Comparison of ENCODE assay signal across 13 cellular contexts in the genomic region with DNA sequence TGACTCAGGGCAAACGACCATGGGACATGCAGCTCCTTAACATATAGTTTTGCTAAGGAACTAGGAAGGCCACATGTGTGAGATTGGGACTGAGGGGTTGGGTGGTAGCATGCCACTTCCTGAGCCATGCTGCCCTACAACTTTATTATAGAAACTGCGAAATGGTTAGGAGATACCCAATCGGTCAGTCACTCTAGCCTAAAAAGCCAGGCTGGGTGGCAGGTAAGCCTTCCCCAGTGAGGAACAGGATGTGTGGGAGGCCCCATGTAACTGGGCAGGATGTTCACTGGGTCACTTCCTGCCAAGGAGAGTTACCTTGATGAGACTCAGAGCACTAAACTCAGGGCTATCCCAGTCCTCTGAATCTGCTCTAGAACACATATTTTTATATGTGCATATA.
DNase-seq lines count a peak whose midpoint lies in the region; ATAC-seq and FAIRE-seq lines count a peak whose summit lies in the region.
"Had no signal": no experiment of that assay in that cellular context is flagged by ENCODE, and none has a peak within 500 bp of the region (broad histone marks: within the 10 kb centered on the region; RNA-seq: fewer than 3 reads in every experiment).

No MANE protein-coding gene starts in this region.

- H3K4me1 Mint-ChIP-seq in activated T-helper 17 cell treated with anti-CD3 and anti-CD28 coated beads, Interleukin-2, amount 50 U/mL, for 72 hours: peaks cover 62% of the 10 kb centered on the region

- WGBS in small intestine, 3 donors: 70 to 80% (median 80%) methylated on average over 3 of the region's 3 CpGs

- no peaks in the 10 kb centered on the region for H3K4me1 ChIP-seq in small intestine (ENCODE audit: control insufficient read depth in 2 of 2, insufficient read depth in 1 of 2, low read depth in 1 of 2, low read length in 1 of 2)
- H3K4me1 ChIP-seq: psoas muscle had no signal

- DNase-seq in NK-92 treated with Interleukin-12 subunit alpha and Interleukin-12 subunit beta, amount 100 ng/mL, for 24 hours (lab: John Stamatoyannopoulos, UW): peak; percentile 10
- DNase-seq in NK-92 (lab: John Stamatoyannopoulos, UW; ENCODE audit: unreplicated experiment) (no peak), small intestine (peak; percentile 25), NCI-H1092 (lab: John Stamatoyannopoulos, UW) (no peak), epidermal melanocyte (ENCODE audit: insufficient read length, low spot score) (no peak), NCI-H146 (lab: John Stamatoyannopoulos, UW) (no peak)
- DNase-seq: activated T-cell treated with anti-CD3 and anti-CD28 coated beads, Interleukin-2, amount 50 U/mL, for 1 hour; NCI-H2081; psoas muscle had no signal

- H3K9me3 Mint-ChIP-seq in activated T-helper 17 cell treated with anti-CD3 and anti-CD28 coated beads, Interleukin-2, amount 50 U/mL, for 72 hours: peaks cover 3% of the 10 kb centered on the region
- H3K9me3 Mint-ChIP-seq: IgD-negative memory B cell had no signal

- no peaks in the 10 kb centered on the region for H3K9me3 ChIP-seq in small intestine (ENCODE audit: control insufficient read depth, low read depth)
- H3K9me3 ChIP-seq: psoas muscle had no signal

- H3K27me3 Mint-ChIP-seq in activated T-helper 17 cell treated with anti-CD3 and anti-CD28 coated beads, Interleukin-2, amount 50 U/mL, for 72 hours: no peaks in the 10 kb centered on the region

- H3K4me3 ChIP-seq in small intestine (ENCODE audit: low read depth in 1 of 2, low read length in 2 of 2): no peak overlapping the region
- H3K4me3 ChIP-seq: psoas muscle had no signal

- H3K27ac Mint-ChIP-seq in activated T-helper 17 cell treated with anti-CD3 and anti-CD28 coated beads, Interleukin-2, amount 50 U/mL, for 72 hours: peak overlapping the region; percentile 87
- H3K27ac Mint-ChIP-seq: IgD-negative memory B cell had no signal

- no peaks in the 10 kb centered on the region for H3K36me3 ChIP-seq in small intestine (ENCODE audit: control insufficient read depth in 2 of 2, insufficient read depth in 2 of 2, low read length in 2 of 2)

- H3K27ac ChIP-seq in small intestine (ENCODE audit: low read depth in 1 of 2, low read length in 1 of 2): no peak overlapping the region
- H3K27ac ChIP-seq: 22Rv1, psoas muscle had no signal

- H3K4me3 Mint-ChIP-seq in activated T-helper 17 cell treated with anti-CD3 and anti-CD28 coated beads, Interleukin-2, amount 50 U/mL, for 72 hours: peak overlapping the region; percentile 80
- H3K4me3 Mint-ChIP-seq: IgD-negative memory B cell had no signal

- H3K27me3 ChIP-seq in small intestine (ENCODE audit: control insufficient read depth in 2 of 2, insufficient read depth in 2 of 2, low read length in 2 of 2): no peaks in the 10 kb centered on the region

- peak; percentile 58 for ATAC-seq in HG03196 (IDR thresholded peaks at IDR 0.05; ENCODE audit: unreplicated experiment)
- ATAC-seq in activated T-helper 17 cell treated with anti-CD3 and anti-CD28 coated beads, Interleukin-2, amount 50 U/mL, for 72 hours (replicated peaks): peak; percentile 40
- ATAC-seq: psoas muscle had no signal

- FAIRE-seq in small intestine (lab: Jason Lieb, UNC): no peak

- H3K36me3 Mint-ChIP-seq in activated T-helper 17 cell treated with anti-CD3 and anti-CD28 coated beads, Interleukin-2, amount 50 U/mL, for 72 hours (ENCODE audit: low read depth): peaks cover 7% of the 10 kb centered on the region

Comparison
In these comparisons a context has a peak if more than half of its experiments do, and no peak if none do; other contexts are left out.
1. DNase-seq: peak in NK-92 treated with Interleukin-12 subunit alpha and Interleukin-12 subunit beta, amount 100 ng/mL, for 24 hours (single experiment) and small intestine (single experiment); none in NK-92 (single experiment), NCI-H1092 (single experiment), epidermal melanocyte (single experiment) and NCI-H146 (single experiment).